1 cellular context compared by ENCODE assay signal in genomic region chr3:38003371-38003816, GRCh38.
TF ChIP-seq lines count a peak whose summit lies in the region.

No MANE protein-coding gene starts in this region.

TF ChIP-seq in HepG2, 621 proteins besides CTCF, POLR2A, EP300 and RAD21 (continued from another document and continues in another):
- TF ChIP-seq ZNF704 (CRISPR knock-in tag; IDR thresholded peaks at IDR 0.05; ENCODE audit: borderline replicate concordance) (no peak), ATF1 (CRISPR knock-in tag; IDR thresholded peaks at IDR 0.05) (no peak), POLR2G (IDR thresholded peaks at IDR 0.05; ENCODE audit: low read depth, low read length) (no peak), ZNF510 (CRISPR knock-in tag; IDR thresholded peaks at IDR 0.05; ENCODE audit: low read depth) (no peak), ETV6 (CRISPR knock-in tag; conservative IDR thresholded peaks at IDR 0.05) (no peak), TRIM22 (IDR thresholded peaks at IDR 0.05) (no peak), MLXIP (CRISPR knock-in tag; IDR thresholded peaks at IDR 0.05; ENCODE audit: borderline replicate concordance) (no peak), ZNF292 (CRISPR knock-in tag; IDR thresholded peaks at IDR 0.05; ENCODE audit: borderline replicate concordance, low read depth) (no peak), SOX6 (IDR thresholded peaks at IDR 0.05) (no peak), SOX6 (CRISPR knock-in tag; IDR thresholded peaks at IDR 0.05) (no peak), ZNF225 (CRISPR knock-in tag; IDR thresholded peaks at IDR 0.05) (no peak; the same call in 1 of the 2 replicates), SP5 (CRISPR knock-in tag; IDR thresholded peaks at IDR 0.05; ENCODE audit: borderline replicate concordance, low read depth) (no peak), KDM5A (IDR thresholded peaks at IDR 0.05; ENCODE audit: borderline replicate concordance, low read length) (no peak), ZFP41 (CRISPR knock-in tag; IDR thresholded peaks at IDR 0.05; ENCODE audit: borderline replicate concordance) (no peak), ZBTB20 (CRISPR knock-in tag; IDR thresholded peaks at IDR 0.05; ENCODE audit: borderline replicate concordance, low read depth) (no peak), SYNCRIP (IDR thresholded peaks at IDR 0.05; ENCODE audit: insufficient read depth, low read depth, low read length) (no peak), MIER2 (CRISPR knock-in tag; IDR thresholded peaks at IDR 0.05) (no peak), CEBPG (CRISPR knock-in tag; IDR thresholded peaks at IDR 0.05) (no peak), ZNF776 (CRISPR knock-in tag; IDR thresholded peaks at IDR 0.05) (no peak; the same call in 1 of the 2 replicates), ZNF556 (CRISPR knock-in tag; IDR thresholded peaks at IDR 0.05; ENCODE audit: borderline replicate concordance) (no peak), RARA (CRISPR knock-in tag; IDR thresholded peaks at IDR 0.05) (no peak), RBM39 (IDR thresholded peaks at IDR 0.05; ENCODE audit: low read depth, low read length, poor library complexity, severe bottlenecking) (no peak), GMEB1 (CRISPR knock-in tag; IDR thresholded peaks at IDR 0.05; ENCODE audit: borderline replicate concordance) (no peak), ZBTB49 (CRISPR knock-in tag; IDR thresholded peaks at IDR 0.05; ENCODE audit: borderline replicate concordance) (no peak), ZFX (CRISPR knock-in tag; IDR thresholded peaks at IDR 0.05; ENCODE audit: low read depth) (peak; percentile 53; the same call in 1 of the 2 replicates), HMG20A (CRISPR knock-in tag; IDR thresholded peaks at IDR 0.05; ENCODE audit: borderline replicate concordance) (no peak), SNAPC4 (CRISPR knock-in tag; IDR thresholded peaks at IDR 0.05) (no peak), ZNF317 (CRISPR knock-in tag; IDR thresholded peaks at IDR 0.05) (no peak), ZNF10 (CRISPR knock-in tag; IDR thresholded peaks at IDR 0.05; ENCODE audit: borderline replicate concordance, low read depth) (no peak), PRDM10 (CRISPR knock-in tag; IDR thresholded peaks at IDR 0.05; ENCODE audit: low read depth) (no peak), ZNF574 (CRISPR knock-in tag; IDR thresholded peaks at IDR 0.05) (peak; percentile 56; the same call in 1 of the 2 replicates), GLI4 (CRISPR knock-in tag; IDR thresholded peaks at IDR 0.05; ENCODE audit: borderline replicate concordance) (no peak), KLF16 (CRISPR knock-in tag; IDR thresholded peaks at IDR 0.05) (no peak), ZNF652 (CRISPR knock-in tag; IDR thresholded peaks at IDR 0.05; ENCODE audit: borderline replicate concordance, low read depth) (no peak), ETS1 (CRISPR knock-in tag; IDR thresholded peaks at IDR 0.05) (no peak), HNRNPUL1 (IDR thresholded peaks at IDR 0.05; ENCODE audit: low read depth, low read length) (no peak), ZNF850 (CRISPR knock-in tag; conservative IDR thresholded peaks at IDR 0.05) (no peak)
